Comparison of ENCODE assay signal across 2 cellular contexts in genomic region chr13:28583661-28584091, GRCh38.
TF ChIP-seq lines count a peak whose summit lies in the region.

No MANE protein-coding gene starts in this region.

TF ChIP-seq in HEK293, 187 proteins besides CTCF, POLR2A, EP300 and RAD21 (continued from another document):
- TF ChIP-seq ZNF18 (tag by site-specific recombination; IDR thresholded peaks at IDR 0.05): no peak

TF ChIP-seq in H1, 55 proteins besides CTCF, POLR2A, EP300 and RAD21 (continued from another document):
- TF ChIP-seq CHD7 (IDR thresholded peaks at IDR 0.05; ENCODE audit: insufficient replicate concordance, low read length) (no peak), SIX5 (IDR thresholded peaks at IDR 0.05; ENCODE audit: low read depth, low read length) (no peak), CHD2 (IDR thresholded peaks at IDR 0.05; ENCODE audit: low read length) (no peak), TEAD4 (IDR thresholded peaks at IDR 0.05; ENCODE audit: low read depth, low read length) (no peak), CHD1 (IDR thresholded peaks at IDR 0.05; ENCODE audit: low read depth, low read length) (no peak), RXRA (IDR thresholded peaks at IDR 0.05; ENCODE audit: insufficient read depth, low read depth, low read length) (no peak), SP1 (IDR thresholded peaks at IDR 0.05; ENCODE audit: low read depth, low read length) (no peak), BACH1 (IDR thresholded peaks at IDR 0.05; ENCODE audit: low read length) (no peak), KDM5A (IDR thresholded peaks at IDR 0.05; ENCODE audit: low read length) (no peak), POU5F1 (IDR thresholded peaks at IDR 0.05; ENCODE audit: low read depth, low read length) (no peak), MAFK (IDR thresholded peaks at IDR 0.05; ENCODE audit: low read depth, low read length) (no peak), RBBP5 (IDR thresholded peaks at IDR 0.05; ENCODE audit: borderline replicate concordance, low read depth, low read length) (no peak), CBX8 (IDR thresholded peaks at IDR 0.05; ENCODE audit: borderline replicate concordance, low read depth, low read length) (no peak), ATF2 (IDR thresholded peaks at IDR 0.05; ENCODE audit: low read length) (no peak), JUND (IDR thresholded peaks at IDR 0.05; ENCODE audit: low read length) (no peak), KDM1A (IDR thresholded peaks at IDR 0.05; ENCODE audit: borderline replicate concordance, low read length) (no peak), NANOG (IDR thresholded peaks at IDR 0.05; ENCODE audit: insufficient read depth, low read depth, low read length, poor library complexity, severe bottlenecking) (no peak)
